Comparison of ENCODE assay signal across 14 cellular contexts in genomic region chr14:32985881-32986280, GRCh38. TPM values are rescaled to one million over a fixed set of nuclear protein-coding genes. Genes with fewer than 3 reads are reported as not detected.
A peak's percentile ranks its signal among the peaks of the same experiment; 100 is the strongest.
DNase-seq lines count a peak whose midpoint lies in the region; ATAC-seq and TF ChIP-seq lines count a peak whose summit lies in the region.
"Had no signal": no experiment of that assay in that cellular context is flagged by ENCODE, and none has a peak within 500 bp of the region (broad histone marks: within the 10 kb centered on the region; RNA-seq: fewer than 3 reads in every experiment).

No MANE protein-coding gene starts in this region.

- H3K27ac ChIP-seq in angular gyrus (ENCODE audit: low read depth, low read length) = peak overlapping the region; percentile 83
- no peak overlapping the region for H3K27ac ChIP-seq in psoas muscle

- H3K4me1 Mint-ChIP-seq in stimulated activated naive CD8-positive, alpha-beta T cell treated with anti-CD3 and anti-CD28 coated beads, Interleukin-15, amount 100 ng/mL, for 72 hours = no peaks in the 10 kb centered on the region
- no peaks in the 10 kb centered on the region for H3K4me1 Mint-ChIP-seq in activated T-cell treated with anti-CD3 and anti-CD28 coated beads, Interleukin-2, amount 50 U/mL, for 72 hours (ENCODE audit: low read depth)
- H3K4me1 Mint-ChIP-seq: T-cell had no signal

- no peaks in the 10 kb centered on the region for H3K27me3 ChIP-seq in psoas muscle (ENCODE audit: insufficient read depth in 3 of 3, low read length in 2 of 3)
- H3K27me3 ChIP-seq: stomach had no signal

- ATAC-seq in left cardiac atrium (peak; percentile 41 to 75), psoas muscle (peak; percentile 44 to 95 (median 76))
- no peak for ATAC-seq in stimulated activated naive CD8-positive, alpha-beta T cell treated with anti-CD3 and anti-CD28 coated beads, Interleukin-15, Interleukin-2, amounts not matched to agents 100 U/mL and 50 U/mL, for 24 hours
- no peak for ATAC-seq in stimulated activated naive CD8-positive, alpha-beta T cell treated with anti-CD3 and anti-CD28 coated beads, Interleukin-15, amount 100 ng/mL, for 72 hours
- no peak for ATAC-seq in activated T-cell treated with anti-CD3 and anti-CD28 coated beads, Interleukin-2, amount 50 U/mL, for 72 hours (replicated peaks in 1 of 2)
- ATAC-seq: T-cell had no signal

- DNase-seq in left cardiac atrium = peak; percentile 26
- DNase-seq in psoas muscle = peak in 1 of 2 donors; percentile 53
- no peak for DNase-seq in stimulated activated naive CD8-positive, alpha-beta T cell treated with anti-CD3 and anti-CD28 coated beads, Interleukin-15, Interleukin-2, amounts not matched to agents 100 U/mL and 50 U/mL, for 24 hours
- no peak for DNase-seq in stimulated activated naive CD8-positive, alpha-beta T cell treated with anti-CD3 and anti-CD28 coated beads, Interleukin-15, amount 100 ng/mL, for 72 hours
- DNase-seq in activated T-cell treated with anti-CD3 and anti-CD28 coated beads, Interleukin-2, amount 50 U/mL, for 72 hours = no peak
- DNase-seq in T-helper 2 cell = no peak
- DNase-seq: activated CD4-positive, CD25-positive, alpha-beta regulatory T cell; NCI-H1048; nephron progenitor cell; stomach; T-cell had no signal

- peaks cover 7 to 18% of the 10 kb centered on the region in 2 donors for H3K9me3 Mint-ChIP-seq in stimulated activated naive CD8-positive, alpha-beta T cell treated with anti-CD3 and anti-CD28 coated beads, Interleukin-15, amount 100 ng/mL, for 72 hours
- H3K9me3 Mint-ChIP-seq in activated T-cell treated with anti-CD3 and anti-CD28 coated beads, Interleukin-2, amount 50 U/mL, for 72 hours = peaks cover 6 to 11% of the 10 kb centered on the region in 2 donors

- H3K36me3 Mint-ChIP-seq in activated T-cell treated with anti-CD3 and anti-CD28 coated beads, Interleukin-2, amount 50 U/mL, for 72 hours (ENCODE audit: insufficient read depth in 2 of 2) = peaks cover 0 to 2% of the 10 kb centered on the region in 2 donors
- H3K36me3 Mint-ChIP-seq: activated naive CD8-positive, alpha-beta T cell; T-cell had no signal

- intact Hi-C loops in left cardiac atrium (cut with DNase I) = no loop called here
- intact Hi-C loops in psoas muscle (cut with DNase I) = no loop called here

- WGBS in psoas muscle, 3 donors = 32 to 51% (median 44%) methylated on average over 7 of the region's 7 CpGs

- H3K9me3 ChIP-seq in psoas muscle = no peaks in the 10 kb centered on the region
- H3K9me3 ChIP-seq: stomach had no signal

- no peaks in the 10 kb centered on the region for H3K36me3 ChIP-seq in psoas muscle (ENCODE audit: insufficient read depth in 1 of 2, low read depth in 1 of 2)
- H3K36me3 ChIP-seq: stomach had no signal

- H3K4me1 ChIP-seq in psoas muscle = peaks cover 10% of the 10 kb centered on the region
- H3K4me1 ChIP-seq: stomach had no signal

- TF ChIP-seq CTCF in psoas muscle (IDR thresholded peaks at IDR 0.05) = no peak

- TF ChIP-seq RAD21 in Ishikawa (IDR thresholded peaks at IDR 0.05; ENCODE audit: low read depth) = no peak

- H3K27ac Mint-ChIP-seq in stimulated activated naive CD8-positive, alpha-beta T cell treated with anti-CD3 and anti-CD28 coated beads, Interleukin-15, amount 100 ng/mL, for 72 hours = no peak overlapping the region
- H3K27ac Mint-ChIP-seq in activated T-cell treated with anti-CD3 and anti-CD28 coated beads, Interleukin-2, amount 50 U/mL, for 72 hours = no peak overlapping the region
- H3K27ac Mint-ChIP-seq: activated naive CD8-positive, alpha-beta T cell; nephron progenitor cell; T-cell had no signal

- no peaks in the 10 kb centered on the region for H3K27me3 Mint-ChIP-seq in stimulated activated naive CD8-positive, alpha-beta T cell treated with anti-CD3 and anti-CD28 coated beads, Interleukin-15, amount 100 ng/mL, for 72 hours
- H3K27me3 Mint-ChIP-seq in activated T-cell treated with anti-CD3 and anti-CD28 coated beads, Interleukin-2, amount 50 U/mL, for 72 hours (ENCODE audit: low read depth) = peaks cover 5% of the 10 kb centered on the region
- H3K27me3 Mint-ChIP-seq: activated naive CD8-positive, alpha-beta T cell; T-cell had no signal

- peak overlapping the region; percentile 29 for H3K4me3 ChIP-seq in psoas muscle
- H3K4me3 ChIP-seq: stomach had no signal

- no peak for TF ChIP-seq EP300 in Ishikawa (IDR thresholded peaks at IDR 0.05; ENCODE audit: borderline replicate concordance)

- H3K4me3 Mint-ChIP-seq in stimulated activated naive CD8-positive, alpha-beta T cell treated with anti-CD3 and anti-CD28 coated beads, Interleukin-15, amount 100 ng/mL, for 72 hours = no peak overlapping the region
- H3K4me3 Mint-ChIP-seq in activated T-cell treated with anti-CD3 and anti-CD28 coated beads, Interleukin-2, amount 50 U/mL, for 72 hours = no peak overlapping the region
- H3K4me3 Mint-ChIP-seq: activated naive CD8-positive, alpha-beta T cell; nephron progenitor cell; T-cell had no signal

TF ChIP-seq in Ishikawa, 13 proteins besides CTCF, POLR2A, EP300 and RAD21:
- TF ChIP-seq USF1 (IDR thresholded peaks at IDR 0.05) (no peak), CEBPB (IDR thresholded peaks at IDR 0.05) (peak; percentile 24; the same call in 1 of the 2 replicates), TEAD4 (IDR thresholded peaks at IDR 0.05) (no peak)

RNA-seq across cellular contexts. Expression of gene NPAS3, which starts 47.2 kb away (rescaled TPM):
- 1 to 10 TPM; 2.4 TPM for total RNA-seq in left cardiac atrium
- 1 to 10 TPM in 2 of 4 donors, under 1 TPM in 2; 0.39 to 1.5 (median 0.90) TPM for total RNA-seq in psoas muscle
- polyA plus RNA-seq in psoas muscle = under 1 TPM; 0.04 to 0.08 (median 0.05) TPM
- not detected for total RNA-seq in activated T-cell treated with anti-CD3 and anti-CD28 coated beads, Interleukin-2, amount 50 U/mL, for 72 hours

Comparison
In these comparisons a context has a peak if more than half of its experiments do, and no peak if none do; other contexts are left out.
1. ATAC-seq: peak in left cardiac atrium (2 of 2) and psoas muscle (4 of 4); none in stimulated activated naive CD8-positive, alpha-beta T cell treated with anti-CD3 and anti-CD28 coated beads, Interleukin-15, Interleukin-2, amounts not matched to agents 100 U/mL and 50 U/mL, for 24 hours (single experiment), stimulated activated naive CD8-positive, alpha-beta T cell treated with anti-CD3 and anti-CD28 coated beads, Interleukin-15, amount 100 ng/mL, for 72 hours (single experiment) and activated T-cell treated with anti-CD3 and anti-CD28 coated beads, Interleukin-2, amount 50 U/mL, for 72 hours (0 of 2).